Comparison of ENCODE assay signal across 8 cellular contexts in the genomic region with DNA sequence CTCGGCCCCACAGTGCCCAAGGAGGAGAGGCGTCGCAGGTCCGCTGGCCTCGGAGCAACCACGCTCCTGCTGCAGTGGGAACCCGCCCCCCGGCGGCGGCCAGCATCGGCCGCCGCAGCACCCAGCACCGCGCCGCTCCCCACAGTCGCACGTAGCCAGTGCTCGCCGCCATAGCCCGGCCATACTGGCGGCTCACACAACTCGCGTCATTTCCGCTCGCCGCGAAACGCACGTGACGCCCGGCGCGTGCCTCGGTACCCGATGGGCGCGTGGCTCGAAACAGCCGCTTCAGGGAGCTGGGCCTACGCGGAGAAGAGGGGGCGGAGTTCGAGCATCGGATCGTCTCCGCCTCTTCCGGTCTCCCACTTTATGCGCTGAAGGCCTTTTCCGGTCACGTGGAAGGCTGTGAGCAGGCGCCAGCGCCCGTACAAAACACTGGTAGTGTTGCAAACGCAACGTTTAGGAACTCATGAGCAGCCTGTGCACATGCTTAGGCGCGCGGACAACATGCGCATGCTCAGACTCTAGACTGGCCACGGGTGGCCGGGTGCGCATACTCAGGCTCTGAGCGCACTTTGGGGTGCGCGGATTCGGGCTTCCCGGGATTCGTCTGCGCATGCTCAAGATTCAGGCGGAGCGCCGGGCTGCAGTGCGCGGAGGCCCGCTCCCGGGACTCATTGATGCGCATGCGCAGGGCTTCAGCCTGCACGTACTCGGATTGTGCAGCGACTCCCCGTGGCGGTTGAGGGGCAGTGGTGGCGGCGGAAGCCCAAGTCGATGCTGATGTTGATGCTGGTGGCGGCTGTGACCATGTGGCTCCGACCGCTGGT.
DNase-seq lines count a peak whose midpoint lies in the region; ATAC-seq lines count a peak whose summit lies in the region.

A gene with protein sequence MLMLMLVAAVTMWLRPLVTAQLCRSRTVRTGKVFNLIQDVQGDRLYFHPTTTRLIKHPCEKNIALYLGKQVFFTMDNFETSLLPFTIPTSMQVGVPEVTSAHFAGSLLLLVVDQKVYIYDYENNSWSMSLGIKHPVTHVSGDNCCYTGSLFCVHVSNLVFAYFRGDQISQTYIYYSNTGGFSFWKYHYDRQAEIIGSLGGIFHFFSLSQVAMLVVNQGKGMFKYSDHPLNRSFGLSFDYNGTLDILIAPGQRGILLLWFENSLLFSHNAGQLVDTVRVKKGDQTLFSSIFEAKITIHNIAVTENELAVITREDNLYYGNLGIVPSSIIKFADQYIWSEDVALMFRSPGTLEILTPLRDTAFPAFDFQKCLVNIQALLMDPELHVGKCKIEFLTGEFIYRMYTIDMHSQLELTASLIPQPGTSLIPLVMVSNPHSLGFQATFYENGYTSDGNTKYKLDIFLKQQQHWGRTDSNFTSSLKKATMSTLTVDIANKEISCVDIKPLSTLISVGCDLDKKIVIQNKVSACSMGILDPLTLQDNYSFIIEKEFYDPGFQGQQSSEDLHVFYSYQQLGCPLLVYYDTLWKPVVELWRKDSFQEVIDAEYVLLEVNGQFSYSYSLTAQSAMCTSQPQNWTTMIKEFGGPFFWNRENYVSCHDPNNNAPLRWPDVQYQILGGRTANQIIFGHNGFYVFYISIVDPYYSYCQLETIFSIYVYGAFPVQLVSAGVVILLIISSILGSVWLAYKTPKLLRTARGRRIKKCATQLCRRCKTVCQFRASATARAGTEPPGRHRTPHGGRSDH (plus strand): TSS at position 677 of the 830 bp plus-strand sequence. CDS start 101 bp downstream, at position 778.
A gene with protein sequence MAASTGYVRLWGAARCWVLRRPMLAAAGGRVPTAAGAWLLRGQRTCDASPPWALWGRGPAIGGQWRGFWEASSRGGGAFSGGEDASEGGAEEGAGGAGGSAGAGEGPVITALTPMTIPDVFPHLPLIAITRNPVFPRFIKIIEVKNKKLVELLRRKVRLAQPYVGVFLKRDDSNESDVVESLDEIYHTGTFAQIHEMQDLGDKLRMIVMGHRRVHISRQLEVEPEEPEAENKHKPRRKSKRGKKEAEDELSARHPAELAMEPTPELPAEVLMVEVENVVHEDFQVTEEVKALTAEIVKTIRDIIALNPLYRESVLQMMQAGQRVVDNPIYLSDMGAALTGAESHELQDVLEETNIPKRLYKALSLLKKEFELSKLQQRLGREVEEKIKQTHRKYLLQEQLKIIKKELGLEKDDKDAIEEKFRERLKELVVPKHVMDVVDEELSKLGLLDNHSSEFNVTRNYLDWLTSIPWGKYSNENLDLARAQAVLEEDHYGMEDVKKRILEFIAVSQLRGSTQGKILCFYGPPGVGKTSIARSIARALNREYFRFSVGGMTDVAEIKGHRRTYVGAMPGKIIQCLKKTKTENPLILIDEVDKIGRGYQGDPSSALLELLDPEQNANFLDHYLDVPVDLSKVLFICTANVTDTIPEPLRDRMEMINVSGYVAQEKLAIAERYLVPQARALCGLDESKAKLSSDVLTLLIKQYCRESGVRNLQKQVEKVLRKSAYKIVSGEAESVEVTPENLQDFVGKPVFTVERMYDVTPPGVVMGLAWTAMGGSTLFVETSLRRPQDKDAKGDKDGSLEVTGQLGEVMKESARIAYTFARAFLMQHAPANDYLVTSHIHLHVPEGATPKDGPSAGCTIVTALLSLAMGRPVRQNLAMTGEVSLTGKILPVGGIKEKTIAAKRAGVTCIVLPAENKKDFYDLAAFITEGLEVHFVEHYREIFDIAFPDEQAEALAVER (minus strand): TSS at position 186 of the 830 bp plus-strand sequence. CDS start 14 bp downstream, at position 172.

- peak within 1 kb of the TSS; percentile 84 for H3K4me3 ChIP-seq in effector memory CD4-positive, alpha-beta T cell (ENCODE audit: insufficient read depth, low read depth, low read length, poor library complexity, severe bottlenecking)

- no peaks in the 10 kb centered on the region for H3K9me3 ChIP-seq in effector memory CD4-positive, alpha-beta T cell (ENCODE audit: control insufficient read depth, low read length)

- peaks cover 11% of the 10 kb centered on the region for H3K4me1 ChIP-seq in effector memory CD4-positive, alpha-beta T cell (ENCODE audit: control insufficient read depth, insufficient read depth, low read length, poor library complexity, severe bottlenecking)

- peak; percentile 99 for DNase-seq in COR-L47 (lab: John Stamatoyannopoulos, UW)
- DNase-seq in HS-5 (ENCODE audit: low read depth): peak; percentile 95
- DNase-seq in NK-92 (lab: John Stamatoyannopoulos, UW; ENCODE audit: unreplicated experiment): peak; percentile 98
- DNase-seq in activated CD8-positive, alpha-beta memory T cell treated with anti-CD3 and anti-CD28 coated beads for 4 hours (ENCODE audit: low read depth in 2 of 2): peak; percentile 95 to 97
- DNase-seq in effector memory CD4-positive, alpha-beta T cell: peak; percentile 95 to 98 (median 97)
- DNase-seq in medulla oblongata (ENCODE audit: extremely low spot score): peak; percentile 99
- DNase-seq in stimulated activated CD8-positive, alpha-beta memory T cell treated with anti-CD3 and anti-CD28 coated beads, Interleukin-12 subunit alpha, Interleukin-12 subunit beta, amount 100 ng/mL, for 1 hour (ENCODE audit: low read depth): peak; percentile 96

- ATAC-seq in GM19468 (IDR thresholded peaks at IDR 0.05; ENCODE audit: extremely low read depth, unreplicated experiment): peak; percentile 75

- peak within 1 kb of the TSS; percentile 84 for H3K27ac ChIP-seq in effector memory CD4-positive, alpha-beta T cell (ENCODE audit: insufficient read depth, low read length, poor library complexity, severe bottlenecking)

- H3K36me3 ChIP-seq in effector memory CD4-positive, alpha-beta T cell (ENCODE audit: control insufficient read depth, insufficient read depth, low read length): no peaks in the 10 kb centered on the region

- H3K27me3 ChIP-seq in effector memory CD4-positive, alpha-beta T cell (replicated peaks; ENCODE audit: control insufficient read depth, insufficient read depth, low read length, poor library complexity, severe bottlenecking): no peaks in the 10 kb centered on the region

Comparison
In these comparisons a context has a peak if more than half of its experiments do, and no peak if none do; other contexts are left out.
1. Peak in every context shown above with its lines: DNase-seq, ATAC-seq, H3K4me3 ChIP-seq and H3K27ac ChIP-seq.